ENCODE assay signal across 33 cellular contexts in the genomic region with DNA sequence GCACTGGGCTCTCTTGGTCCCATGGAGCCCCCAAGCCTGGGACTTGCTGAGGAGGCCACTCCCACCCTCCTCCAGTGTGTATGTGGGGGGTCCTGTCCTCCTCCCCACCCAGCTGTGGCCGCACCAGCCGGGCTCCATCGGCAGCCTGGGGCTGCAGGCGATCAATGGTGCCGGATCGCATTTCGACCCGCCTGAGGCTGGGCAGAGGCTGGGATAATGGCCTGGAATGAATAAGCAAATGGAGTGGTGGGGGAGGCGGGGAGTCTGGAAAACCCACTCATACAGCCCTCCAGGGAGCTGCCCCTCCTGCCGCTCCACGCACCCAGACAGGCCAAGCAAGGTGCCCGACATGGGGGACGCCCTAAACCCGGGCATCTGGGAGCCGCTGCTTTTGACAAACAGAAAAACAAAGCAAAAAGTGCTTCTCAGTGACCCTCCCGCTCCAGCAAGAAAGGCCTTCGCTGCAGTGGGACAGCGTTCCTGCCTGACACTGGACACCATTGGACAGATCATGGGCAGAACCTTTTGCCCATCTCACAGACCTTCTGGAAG.
DNase-seq lines count a peak whose midpoint lies in the region; ATAC-seq, FAIRE-seq and TF ChIP-seq lines count a peak whose summit lies in the region.
"Had no signal": no experiment of that assay in that cellular context is flagged by ENCODE, and none has a peak within 500 bp of the region (broad histone marks: within the 10 kb centered on the region; RNA-seq: fewer than 3 reads in every experiment).

No MANE protein-coding gene starts in this region.

- H3K4me3 Mint-ChIP-seq in chondrocyte (ENCODE audit: unreplicated experiment) = no peak overlapping the region
- no peak overlapping the region for H3K4me3 Mint-ChIP-seq in nephron progenitor cell
- H3K4me3 Mint-ChIP-seq: activated CD8-positive, alpha-beta T cell treated with anti-CD3 and anti-CD28 coated beads for 36 hours; activated naive CD8-positive, alpha-beta T cell; effector memory CD8-positive, alpha-beta T cell; memory B cell; stimulated activated naive CD8-positive, alpha-beta T cell treated with anti-CD3 and anti-CD28 coated beads, Interleukin-15, amount 100 ng/mL, for 72 hours; T-helper 1 cell treated with Interleukin-12 subunit alpha and Interleukin-12 subunit beta and Interleukin-4 antibody, amounts not matched to agents 30 μg/mL and 1 μg/mL, for 36 hours had no signal

- H3K4me2 ChIP-seq in BLaER1 = peak overlapping the region; percentile 97

- H3K27ac ChIP-seq in BLaER1 = peak overlapping the region; percentile 64
- no peak overlapping the region for H3K27ac ChIP-seq in effector memory CD4-positive, alpha-beta T cell (ENCODE audit: insufficient read depth, low read length, poor library complexity, severe bottlenecking)
- H3K27ac ChIP-seq: colonic mucosa, heart left ventricle, RWPE1, skin epidermis, vagina had no signal

- no peak for TF ChIP-seq CTCF in chondrocyte (IDR thresholded peaks at IDR 0.05)
- no peak for TF ChIP-seq CTCF in nephron progenitor cell (IDR thresholded peaks at IDR 0.05)
- no peak for TF ChIP-seq CTCF in omental fat pad (IDR thresholded peaks at IDR 0.05)

- H3K27me3 Mint-ChIP-seq in chondrocyte (ENCODE audit: low read depth) (peaks cover 7% of the 10 kb centered on the region), nephron progenitor cell (ENCODE audit: low read depth, poor library complexity) (peaks cover 26% of the 10 kb centered on the region)
- H3K27me3 Mint-ChIP-seq: activated naive CD8-positive, alpha-beta T cell had no signal

- H3K4me3 ChIP-seq in BLaER1 = peak overlapping the region; percentile 48
- no peak overlapping the region for H3K4me3 ChIP-seq in effector memory CD4-positive, alpha-beta T cell (ENCODE audit: insufficient read depth, low read depth, low read length, poor library complexity, severe bottlenecking)
- H3K4me3 ChIP-seq: colonic mucosa, heart left ventricle, skin epidermis, vagina had no signal

- DNase-seq in NCI-H1092 treated with DMSO at 0.1 percent for 48 hours (lab: John Stamatoyannopoulos, UW) = peak; percentile 19
- DNase-seq in chondrocyte (ENCODE audit: low spot score) = peak; percentile 51
- DNase-seq in nephron progenitor cell = peak; percentile 47
- DNase-seq in omental fat pad (ENCODE audit: low spot score) = no peak
- DNase-seq in effector memory CD4-positive, alpha-beta T cell = no peak
- no peak for DNase-seq in frontal cortex (ENCODE audit: low spot score in 2 of 2)
- no peak for DNase-seq in EL
- DNase-seq: activated CD4-positive, alpha-beta T cell treated with anti-CD3 and anti-CD28 coated beads for 1 hour; activated CD8-positive, alpha-beta T cell treated with anti-CD3 and anti-CD28 coated beads for 36 hours; anterior cingulate cortex; BE2C; colonic mucosa; effector memory CD8-positive, alpha-beta T cell; heart left ventricle; NCI-H187; NCI-H2227 treated with DMSO at 0.1 percent for 48 hours; NCI-H774; nucleus accumbens; stimulated activated CD4-positive, alpha-beta T cell treated with anti-CD3 and anti-CD28 coated beads, Interleukin-1b, Interleukin-23, amount 100 ng/mL, for 48 hours; stimulated activated CD8-positive, alpha-beta memory T cell treated with anti-CD3 and anti-CD28 coated beads, Interleukin-4, amount 100 ng/mL, for 48 hours; stimulated activated naive CD8-positive, alpha-beta T cell treated with anti-CD3 and anti-CD28 coated beads, Interleukin-15, amount 100 ng/mL, for 72 hours had no signal

- H3K36me3 Mint-ChIP-seq in chondrocyte (ENCODE audit: low read depth) (no peaks in the 10 kb centered on the region), nephron progenitor cell (ENCODE audit: low read depth) (no peaks in the 10 kb centered on the region)
- H3K36me3 Mint-ChIP-seq: activated naive CD8-positive, alpha-beta T cell; memory B cell had no signal

- peaks cover 98% of the 10 kb centered on the region for H3K4me1 ChIP-seq in BLaER1
- no peaks in the 10 kb centered on the region for H3K4me1 ChIP-seq in effector memory CD4-positive, alpha-beta T cell (ENCODE audit: control insufficient read depth, insufficient read depth, low read length, poor library complexity, severe bottlenecking)
- H3K4me1 ChIP-seq: BE2C, colonic mucosa, heart left ventricle, vagina had no signal

- peaks cover 26% of the 10 kb centered on the region for H4K20me1 ChIP-seq in BLaER1

- H3K36me3 ChIP-seq in BLaER1 = no peaks in the 10 kb centered on the region
- no peaks in the 10 kb centered on the region for H3K36me3 ChIP-seq in effector memory CD4-positive, alpha-beta T cell (ENCODE audit: control insufficient read depth, insufficient read depth, low read length)
- H3K36me3 ChIP-seq: BE2C, colonic mucosa, heart left ventricle, vagina had no signal

- H3K9me3 ChIP-seq in BLaER1 = no peaks in the 10 kb centered on the region
- no peaks in the 10 kb centered on the region for H3K9me3 ChIP-seq in effector memory CD4-positive, alpha-beta T cell (ENCODE audit: control insufficient read depth, low read length)
- H3K9me3 ChIP-seq: BE2C, colonic mucosa, heart left ventricle, vagina had no signal

- H3K27me3 ChIP-seq in BLaER1 = peaks cover 24% of the 10 kb centered on the region
- H3K27me3 ChIP-seq in effector memory CD4-positive, alpha-beta T cell (replicated peaks; ENCODE audit: control insufficient read depth, insufficient read depth, low read length, poor library complexity, severe bottlenecking) = no peaks in the 10 kb centered on the region
- H3K27me3 ChIP-seq: BE2C, vagina had no signal

- H3K9me3 Mint-ChIP-seq in chondrocyte (ENCODE audit: low read depth) = no peaks in the 10 kb centered on the region
- no peaks in the 10 kb centered on the region for H3K9me3 Mint-ChIP-seq in nephron progenitor cell
- H3K9me3 Mint-ChIP-seq: activated CD8-positive, alpha-beta T cell treated with anti-CD3 and anti-CD28 coated beads for 36 hours; activated T-helper 2 cell treated with anti-CD3 and anti-CD28 coated beads, Interferon-gamma antibody, Interleukin-2, Interleukin-4, amounts not matched to agents 10 μg/mL and 5 μg/mL and 100 μg/mL, durations not matched to agents 14 hours and 24 hours and 36 hours; effector memory CD8-positive, alpha-beta T cell; memory B cell; stimulated activated naive CD8-positive, alpha-beta T cell treated with anti-CD3 and anti-CD28 coated beads, Interleukin-15, amount 100 ng/mL, for 72 hours; T-helper 1 cell treated with Interleukin-12 subunit alpha and Interleukin-12 subunit beta and Interleukin-4 antibody, amounts not matched to agents 30 μg/mL and 1 μg/mL, for 36 hours had no signal

- H3K9ac ChIP-seq in BLaER1 = no peak overlapping the region

- ATAC-seq in omental fat pad (ENCODE audit: low FRiP score) = no peak
- ATAC-seq: activated CD8-positive, alpha-beta T cell treated with anti-CD3 and anti-CD28 coated beads for 36 hours; effector memory CD8-positive, alpha-beta T cell; HCT116; heart left ventricle; left lobe of liver; stimulated activated naive CD8-positive, alpha-beta T cell treated with anti-CD3 and anti-CD28 coated beads, Interleukin-15, amount 100 ng/mL, for 72 hours had no signal

- FAIRE-seq in frontal cortex (lab: Jason Lieb, UNC) = no peak
- FAIRE-seq: G401.6, TTC549 had no signal

- no peak overlapping the region for H3K27ac Mint-ChIP-seq in chondrocyte (ENCODE audit: unreplicated experiment)
- no peak overlapping the region for H3K27ac Mint-ChIP-seq in nephron progenitor cell
- H3K27ac Mint-ChIP-seq: activated CD8-positive, alpha-beta T cell treated with anti-CD3 and anti-CD28 coated beads for 36 hours; activated naive CD8-positive, alpha-beta T cell; activated T-helper 2 cell treated with anti-CD3 and anti-CD28 coated beads, Interferon-gamma antibody, Interleukin-2, Interleukin-4, amounts not matched to agents 10 μg/mL and 5 μg/mL and 100 μg/mL, durations not matched to agents 14 hours and 24 hours and 36 hours; effector memory CD8-positive, alpha-beta T cell; memory B cell; T-helper 1 cell treated with Interleukin-12 subunit alpha and Interleukin-12 subunit beta and Interleukin-4 antibody, amounts not matched to agents 30 μg/mL and 1 μg/mL, for 36 hours had no signal

- H3K4me1 Mint-ChIP-seq in chondrocyte (ENCODE audit: low read depth) = no peaks in the 10 kb centered on the region
- peaks cover 67% of the 10 kb centered on the region for H3K4me1 Mint-ChIP-seq in nephron progenitor cell

Comparison
In these comparisons a context has a peak if more than half of its experiments do, and no peak if none do; other contexts are left out.
1. DNase-seq: peak in NCI-H1092 treated with DMSO at 0.1 percent for 48 hours (single experiment), chondrocyte (single experiment) and nephron progenitor cell (single experiment); none in omental fat pad (single experiment), effector memory CD4-positive, alpha-beta T cell (0 of 3), frontal cortex (0 of 2) and EL (single experiment).